2 cellular contexts compared by ENCODE assay signal in genomic region chr2:10439185-10439879, GRCh38.
TF ChIP-seq lines count a peak whose summit lies in the region.

No MANE protein-coding gene starts in this region.

TF ChIP-seq in A549, 52 proteins besides CTCF, POLR2A, EP300 and RAD21:
- TF ChIP-seq SMC3 (IDR thresholded peaks at IDR 0.05): no peak
- TF ChIP-seq JUN (IDR thresholded peaks at IDR 0.05): peak in 1 of 2 experiments; percentile 16; a peak in 1 of 5 replicates
- TF ChIP-seq POLR2AphosphoS2 (conservative IDR thresholded peaks at IDR 0.05; ENCODE audit: low read length): peak; percentile 61
TF ChIP-seq in A549: peak in this region for 2.

TF ChIP-seq in HepG2, 621 proteins besides CTCF, POLR2A, EP300 and RAD21:
- TF ChIP-seq ZNF678 (CRISPR knock-in tag; IDR thresholded peaks at IDR 0.05): no peak
- peak; percentile 42 for TF ChIP-seq POLR2G (IDR thresholded peaks at IDR 0.05; ENCODE audit: low read depth, low read length)
- peak; percentile 9 for TF ChIP-seq RBM22 (optimal IDR thresholded peaks at IDR 0.05; ENCODE audit: low read length)
- TF ChIP-seq POGK (CRISPR knock-in tag; conservative IDR thresholded peaks at IDR 0.05): no peak
- no peak for TF ChIP-seq MLLT10 (CRISPR knock-in tag; IDR thresholded peaks at IDR 0.05)
- TF ChIP-seq AGO2 (optimal IDR thresholded peaks at IDR 0.05; ENCODE audit: low read depth, low read length): peak; percentile 28
- TF ChIP-seq ATF3 (CRISPR knock-in tag; IDR thresholded peaks at IDR 0.05): no peak
- TF ChIP-seq POLR2AphosphoS2 (IDR thresholded peaks at IDR 0.05; ENCODE audit: low read depth, low read length): peak; percentile 95
- peak; percentile 39; the same call in 1 of the 2 replicates for TF ChIP-seq ZNF263 (CRISPR knock-in tag; IDR thresholded peaks at IDR 0.05)
